In genomic region chr10:75011221-75011620, GRCh38 we compare ENCODE assay signal across 27 cellular contexts.
"Had no signal": no experiment of that assay in that cellular context is flagged by ENCODE, and none has a peak within 500 bp of the region (broad histone marks: within the 10 kb centered on the region; RNA-seq: fewer than 3 reads in every experiment).

No MANE protein-coding gene starts in this region.

- H3K4me3 ChIP-seq: ascending aorta, cardiac muscle cell, coronary artery, dorsolateral prefrontal cortex, left ventricle myocardium inferior, lung, ovary, right lobe of liver, uterus had no signal

- H3K27ac ChIP-seq: ascending aorta, cardiac muscle cell, coronary artery, left ventricle myocardium inferior, ovary, right lobe of liver, uterus, VCaP had no signal

- ATAC-seq: right lobe of liver; stimulated activated naive CD8-positive, alpha-beta T cell treated with anti-CD3 and anti-CD28 coated beads, Interleukin-15, amount 100 ng/mL, for 72 hours had no signal

- H3K9me3 ChIP-seq: ascending aorta, left ventricle myocardium inferior, ovary, right lobe of liver, uterus had no signal

- H3K27me3 ChIP-seq: ascending aorta, cardiac muscle cell, dorsolateral prefrontal cortex, ovary, right lobe of liver, uterus had no signal

- DNase-seq: activated CD4-positive, alpha-beta memory T cell treated with anti-CD3 and anti-CD28 coated beads for 36 hours; activated CD4-positive, alpha-beta T cell treated with anti-CD3 and anti-CD28 coated beads, Interleukin-2, amount 10 ng/mL, durations not matched to agents 24 days and 14 days; activated CD4-positive, CD25-positive, alpha-beta regulatory T cell treated with anti-CD3 and anti-CD28 coated beads, Interleukin-2, amount 50 U/mL, for 72 hours; activated CD8-positive, alpha-beta memory T cell treated with anti-CD3 and anti-CD28 coated beads, Interleukin-2, amount 50 U/mL, for 4 hours; activated gamma-delta T cell; activated naive CD4-positive, alpha-beta T cell treated with anti-CD3 and anti-CD28 coated beads, Interleukin-2, amount 10 ng/mL, durations not matched to agents 7 days and 5 days; activated naive CD8-positive, alpha-beta T cell treated with anti-CD3 and anti-CD28 coated beads, Interleukin-2, amount 10 ng/mL, durations not matched to agents 7 days and 5 days; activated T-cell treated with anti-CD3 and anti-CD28 coated beads, Interleukin-2, amount 50 U/mL, for 1 hour; dorsolateral prefrontal cortex; effector memory CD4-positive, alpha-beta T cell; islet precursor cell; left ventricle myocardium inferior; ovary; right lobe of liver; stimulated activated CD4-positive, alpha-beta T cell treated with anti-CD3 and anti-CD28 coated beads, Interleukin-2, amount 100 ng/mL, for 48 hours; stimulated activated naive CD8-positive, alpha-beta T cell treated with anti-CD3 and anti-CD28 coated beads, Interleukin-15, amount 100 ng/mL, for 72 hours; substantia nigra; uterus had no signal

- H3K36me3 ChIP-seq: ovary, right lobe of liver, uterus had no signal

- H3K27me3 Mint-ChIP-seq: activated CD4-positive, alpha-beta memory T cell treated with anti-CD3 and anti-CD28 coated beads for 36 hours; activated CD4-positive, alpha-beta T cell treated with anti-CD3 and anti-CD28 coated beads, Interleukin-2, amount 10 ng/mL, durations not matched to agents 24 days and 14 days; activated naive CD4-positive, alpha-beta T cell treated with anti-CD3 and anti-CD28 coated beads, Interleukin-2, amount 10 ng/mL, durations not matched to agents 7 days and 5 days; activated naive CD8-positive, alpha-beta T cell treated with anti-CD3 and anti-CD28 coated beads, Interleukin-2, amount 10 ng/mL, durations not matched to agents 7 days and 5 days; brain; progenitor cell of endocrine pancreas; stimulated activated naive CD8-positive, alpha-beta T cell treated with anti-CD3 and anti-CD28 coated beads, Interleukin-15, amount 100 ng/mL, for 72 hours; type B pancreatic cell had no signal

- H3K9me3 Mint-ChIP-seq: activated CD4-positive, alpha-beta memory T cell treated with anti-CD3 and anti-CD28 coated beads for 36 hours; activated CD4-positive, alpha-beta T cell treated with anti-CD3 and anti-CD28 coated beads, Interleukin-2, amount 10 ng/mL, durations not matched to agents 24 days and 14 days; activated naive CD4-positive, alpha-beta T cell treated with anti-CD3 and anti-CD28 coated beads, Interleukin-2, amount 10 ng/mL, durations not matched to agents 7 days and 5 days; activated naive CD8-positive, alpha-beta T cell treated with anti-CD3 and anti-CD28 coated beads, Interleukin-2, amount 10 ng/mL, durations not matched to agents 7 days and 5 days; brain; nephron; stimulated activated naive CD8-positive, alpha-beta T cell treated with anti-CD3 and anti-CD28 coated beads, Interleukin-15, amount 100 ng/mL, for 72 hours; type B pancreatic cell had no signal

- H3K4me3 Mint-ChIP-seq: activated CD4-positive, alpha-beta memory T cell treated with anti-CD3 and anti-CD28 coated beads for 36 hours; activated CD4-positive, alpha-beta T cell treated with anti-CD3 and anti-CD28 coated beads, Interleukin-2, amount 10 ng/mL, durations not matched to agents 24 days and 14 days; activated naive CD4-positive, alpha-beta T cell treated with anti-CD3 and anti-CD28 coated beads, Interleukin-2, amount 10 ng/mL, durations not matched to agents 7 days and 5 days; activated naive CD8-positive, alpha-beta T cell treated with anti-CD3 and anti-CD28 coated beads, Interleukin-2, amount 10 ng/mL, durations not matched to agents 7 days and 5 days; brain; nephron; stimulated activated naive CD8-positive, alpha-beta T cell treated with anti-CD3 and anti-CD28 coated beads, Interleukin-15, amount 100 ng/mL, for 72 hours; type B pancreatic cell had no signal

- H3K27ac Mint-ChIP-seq: activated CD4-positive, alpha-beta memory T cell treated with anti-CD3 and anti-CD28 coated beads for 36 hours; activated CD4-positive, alpha-beta T cell treated with anti-CD3 and anti-CD28 coated beads, Interleukin-2, amount 10 ng/mL, durations not matched to agents 24 days and 14 days; activated naive CD4-positive, alpha-beta T cell treated with anti-CD3 and anti-CD28 coated beads, Interleukin-2, amount 10 ng/mL, durations not matched to agents 7 days and 5 days; activated naive CD8-positive, alpha-beta T cell treated with anti-CD3 and anti-CD28 coated beads, Interleukin-2, amount 10 ng/mL, durations not matched to agents 7 days and 5 days; progenitor cell of endocrine pancreas; stimulated activated naive CD8-positive, alpha-beta T cell treated with anti-CD3 and anti-CD28 coated beads, Interleukin-15, amount 100 ng/mL, for 72 hours; type B pancreatic cell had no signal
